ENCODE assay signal across 8 cellular contexts in genomic region chr5:134738133-134738962, GRCh38. TPM values are rescaled to one million over a fixed set of nuclear protein-coding genes. Genes with fewer than 3 reads are reported as not detected.
DNase-seq lines count a peak whose midpoint lies in the region; ATAC-seq and TF ChIP-seq lines count a peak whose summit lies in the region.

Gene CAMLG (plus strand): TSS chr5:134738548. CDS start chr5:134738621, 73 bp downstream.

- peak within 1 kb of the TSS; percentile 94 for H3K4me2 ChIP-seq in GM23338
- H3K4me2 ChIP-seq in fibroblast of lung (ENCODE audit: extremely low read depth, insufficient read depth, low read length) = peak within 1 kb of the TSS; percentile 94

- DNase-seq in EL (peak; percentile 99), GM23338 (ENCODE audit: low spot score) (peak; percentile 99), LHCN-M2 (ENCODE audit: low read depth) (peak; percentile 98), RPMI8226 (peak; percentile 98), fibroblast of lung (ENCODE audit: low read depth in 2 of 2) (peak; percentile 96 to 97)
- peak; percentile 91 to 98 (median 96) for DNase-seq in naive thymus-derived CD8-positive, alpha-beta T cell
- DNase-seq in stimulated activated naive CD4-positive, alpha-beta T cell (lab: John Stamatoyannopoulos, UW) = peak; percentile 90 to 95 (median 94)

- peaks cover 11% of the 10 kb centered on the region; the same call in 2 of the 3 replicates for H3K36me3 Mint-ChIP-seq in GM23338 (ENCODE audit: low read depth)
- H3K36me3 Mint-ChIP-seq in activated T-helper 17 cell treated with anti-CD3 and anti-CD28 coated beads, Interleukin-2, amount 50 U/mL, for 72 hours (ENCODE audit: low read depth) = peaks cover 32% of the 10 kb centered on the region
- H3K36me3 Mint-ChIP-seq in naive thymus-derived CD8-positive, alpha-beta T cell = peaks cover 0 to 7% (median 0%) of the 10 kb centered on the region in 3 donors

- peak within 1 kb of the TSS; percentile 72 for H2AFZ ChIP-seq in GM23338
- H2AFZ ChIP-seq in fibroblast of lung (ENCODE audit: low read length) = peak within 1 kb of the TSS; percentile 93

- H3K27me3 ChIP-seq in GM23338 (ENCODE audit: insufficient read depth) = no peaks in the 10 kb centered on the region
- no peaks in the 10 kb centered on the region for H3K27me3 ChIP-seq in fibroblast of lung (ENCODE audit: control insufficient read depth, insufficient read depth, low read length)

- H3K9me3 Mint-ChIP-seq in GM23338 = no peaks in the 10 kb centered on the region
- no peaks in the 10 kb centered on the region for H3K9me3 Mint-ChIP-seq in activated T-helper 17 cell treated with anti-CD3 and anti-CD28 coated beads, Interleukin-2, amount 50 U/mL, for 72 hours
- H3K9me3 Mint-ChIP-seq in naive thymus-derived CD8-positive, alpha-beta T cell = no peaks in the 10 kb centered on the region

- peaks cover 2% of the 10 kb centered on the region for H3K27me3 Mint-ChIP-seq in GM23338 (ENCODE audit: insufficient read depth, low read depth, poor library complexity)
- H3K27me3 Mint-ChIP-seq in activated T-helper 17 cell treated with anti-CD3 and anti-CD28 coated beads, Interleukin-2, amount 50 U/mL, for 72 hours = no peaks in the 10 kb centered on the region
- H3K27me3 Mint-ChIP-seq in naive thymus-derived CD8-positive, alpha-beta T cell = no peaks in the 10 kb centered on the region

- H3K36me3 ChIP-seq in GM23338 (ENCODE audit: insufficient read depth) = peaks cover 15% of the 10 kb centered on the region; the same call in 1 of the 2 replicates
- peaks cover 3% of the 10 kb centered on the region for H3K36me3 ChIP-seq in fibroblast of lung (ENCODE audit: control insufficient read depth, insufficient read depth, low read length)

- H3K4me3 Mint-ChIP-seq in GM23338 = peak within 1 kb of the TSS; percentile 93
- H3K4me3 Mint-ChIP-seq in activated T-helper 17 cell treated with anti-CD3 and anti-CD28 coated beads, Interleukin-2, amount 50 U/mL, for 72 hours = peak within 1 kb of the TSS; percentile 90
- peak within 1 kb of the TSS; percentile 86 to 100 (median 95) for H3K4me3 Mint-ChIP-seq in naive thymus-derived CD8-positive, alpha-beta T cell

- peak within 1 kb of the TSS; percentile 99 for H3K27ac Mint-ChIP-seq in GM23338
- peak within 1 kb of the TSS; percentile 95 for H3K27ac Mint-ChIP-seq in activated T-helper 17 cell treated with anti-CD3 and anti-CD28 coated beads, Interleukin-2, amount 50 U/mL, for 72 hours
- peak within 1 kb of the TSS; percentile 67 to 99 (median 94) for H3K27ac Mint-ChIP-seq in naive thymus-derived CD8-positive, alpha-beta T cell

- H3K4me1 ChIP-seq in GM23338 (ENCODE audit: insufficient read depth) = peaks cover 3% of the 10 kb centered on the region; the same call in 1 of the 2 replicates
- peaks cover 2% of the 10 kb centered on the region for H3K4me1 ChIP-seq in fibroblast of lung (ENCODE audit: control insufficient read depth, extremely low read depth, insufficient read depth, low read length)

- no peaks in the 10 kb centered on the region for H3K9me2 ChIP-seq in GM23338 (ENCODE audit: insufficient read depth)

- ATAC-seq in GM23338 = peak; percentile 91
- peak; percentile 96 for ATAC-seq in activated T-helper 17 cell treated with anti-CD3 and anti-CD28 coated beads, Interleukin-2, amount 50 U/mL, for 72 hours (replicated peaks)
- ATAC-seq in naive thymus-derived CD8-positive, alpha-beta T cell = peak; percentile 96

- H3K9me3 ChIP-seq in fibroblast of lung (ENCODE audit: control insufficient read depth, insufficient read depth, low read depth, low read length) = no peaks in the 10 kb centered on the region

- H3K4me1 Mint-ChIP-seq in GM23338 = peaks cover 12% of the 10 kb centered on the region; the same call in 2 of the 3 replicates
- H3K4me1 Mint-ChIP-seq in activated T-helper 17 cell treated with anti-CD3 and anti-CD28 coated beads, Interleukin-2, amount 50 U/mL, for 72 hours = peaks cover 4% of the 10 kb centered on the region
- H3K4me1 Mint-ChIP-seq in naive thymus-derived CD8-positive, alpha-beta T cell = peaks cover 7 to 45% (median 36%) of the 10 kb centered on the region in 4 donors

- TF ChIP-seq CTCF in GM23338 (conservative IDR thresholded peaks at IDR 0.05; ENCODE audit: low read depth in 2 of 2) (peak; percentile 76 to 89), fibroblast of lung (conservative IDR thresholded peaks at IDR 0.05 in 1 of 2, IDR thresholded peaks at IDR 0.05 in 1 of 2; ENCODE audit: low read depth in 1 of 2, low read length in 2 of 2) (peak; percentile 32 to 44)

- H4K20me1 ChIP-seq in GM23338 (replicated peaks; ENCODE audit: insufficient read depth) (peaks cover 8% of the 10 kb centered on the region; the same call in 1 of the 2 replicates), fibroblast of lung (ENCODE audit: control insufficient read depth, extremely low read depth, insufficient read depth, low read length) (no peaks in the 10 kb centered on the region)

- peak within 1 kb of the TSS; percentile 99 for H3K27ac ChIP-seq in GM23338 (ENCODE audit: low read depth)
- H3K27ac ChIP-seq in fibroblast of lung (ENCODE audit: insufficient read depth, low read length) = peak within 1 kb of the TSS; percentile 81

- POLR2A ChIA-PET in naive thymus-derived CD8-positive, alpha-beta T cell (lab: Charles Lee) = interaction anchor here (0.5 to 4.2 kb wide), 18 partner anchors 11 to 1880 kb away, joined by 3 to 50 read pairs (median 4); partner anchors contain the start of genes C5orf24, DDX46, JADE2 and PCBD2

- H3K4me3 ChIP-seq in GM23338 (peak within 1 kb of the TSS; percentile 91), fibroblast of lung (replicated peaks in 1 of 4; ENCODE audit: control extremely low read depth in 1 of 4, insufficient read depth in 1 of 4, low read depth in 3 of 4, low read length in 4 of 4) (peak within 1 kb of the TSS; percentile 68 to 94 (median 90))

- peak within 1 kb of the TSS; percentile 93 for H3K9ac ChIP-seq in fibroblast of lung (ENCODE audit: insufficient read depth, low read length)

- H3F3A ChIP-seq in GM23338 (replicated peaks; ENCODE audit: low read depth) = no peaks in the 10 kb centered on the region

- H3K79me2 ChIP-seq in GM23338 (replicated peaks; ENCODE audit: insufficient read depth) (peaks cover 42% of the 10 kb centered on the region), fibroblast of lung (ENCODE audit: control insufficient read depth, insufficient read depth, low read length) (peaks cover 23% of the 10 kb centered on the region)

TF ChIP-seq in GM23338, 12 proteins besides CTCF, POLR2A, EP300 and RAD21:
- TF ChIP-seq POLR2AphosphoS5 (IDR thresholded peaks at IDR 0.05; ENCODE audit: low read depth) (peak; percentile 91), REST (IDR thresholded peaks at IDR 0.05; ENCODE audit: unreplicated experiment) (no peak), EZH2 (IDR thresholded peaks at IDR 0.05; ENCODE audit: low read depth, unreplicated experiment) (no peak), CREB1 (CRISPR knock-in tag; IDR thresholded peaks at IDR 0.05; ENCODE audit: low read depth) (peak; percentile 96)
- TF ChIP-seq, protein P1, sequence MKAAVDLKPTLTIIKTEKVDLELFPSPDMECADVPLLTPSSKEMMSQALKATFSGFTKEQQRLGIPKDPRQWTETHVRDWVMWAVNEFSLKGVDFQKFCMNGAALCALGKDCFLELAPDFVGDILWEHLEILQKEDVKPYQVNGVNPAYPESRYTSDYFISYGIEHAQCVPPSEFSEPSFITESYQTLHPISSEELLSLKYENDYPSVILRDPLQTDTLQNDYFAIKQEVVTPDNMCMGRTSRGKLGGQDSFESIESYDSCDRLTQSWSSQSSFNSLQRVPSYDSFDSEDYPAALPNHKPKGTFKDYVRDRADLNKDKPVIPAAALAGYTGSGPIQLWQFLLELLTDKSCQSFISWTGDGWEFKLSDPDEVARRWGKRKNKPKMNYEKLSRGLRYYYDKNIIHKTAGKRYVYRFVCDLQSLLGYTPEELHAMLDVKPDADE (IDR thresholded peaks at IDR 0.05) = peak; percentile 92

RNA-seq across cellular contexts. Expression of gene CAMLG, which starts in this region (rescaled TPM):
- total RNA-seq in GM23338 (2014; rRNA removed; shearing (Covaris generic)) = 34.0 and 34.4 TPM in 2 replicates
- polyA plus RNA-seq in GM23338 (2016; fragmentation: Nextera tagmentation; extraction: Ambion mirVana) (75.0 and 85.6 TPM in 2 replicates), fibroblast of lung (27.4 and 39.3 TPM in 2 replicates)
- total RNA-seq in LHCN-M2 (2014; rRNA removed) (20.8 and 21.0 TPM in 2 replicates), fibroblast of lung (60.1 and 69.1 TPM in 2 replicates)
- polyA plus RNA-seq in LHCN-M2 (2012) = 24.6 TPM
- 10 to 100 TPM; 35.8 to 47.6 TPM for total RNA-seq in activated T-helper 17 cell treated with anti-CD3 and anti-CD28 coated beads, Interleukin-2, amount 50 U/mL, for 72 hours
- polyA plus RNA-seq in fibroblast of lung (2012) = 36.9 and 49.4 TPM in 2 replicates
- polyA minus RNA-seq in fibroblast of lung (ENCODE audit: low replicate concordance) = 3.0 and 4.0 TPM in 2 replicates
- 10 to 100 TPM; 35.7 to 36.1 TPM for total RNA-seq in naive thymus-derived CD8-positive, alpha-beta T cell
- polyA plus RNA-seq in naive thymus-derived CD8-positive, alpha-beta T cell = 10 to 100 TPM; 38.1 to 39.3 (median 38.8) TPM

Comparison
In these comparisons a context has a peak if more than half of its experiments do, and no peak if none do; other contexts are left out.
1. Peak in every context shown above with its lines: DNase-seq, ATAC-seq, H3K4me3 ChIP-seq and H3K27ac ChIP-seq.